In genomic region chr12:121918679-121919038, GRCh38 we compare ENCODE assay signal across 8 cellular contexts. TPM values are rescaled to one million over a fixed set of nuclear protein-coding genes. Genes with fewer than 3 reads are reported as not detected.
DNase-seq lines count a peak whose midpoint lies in the region; ATAC-seq and TF ChIP-seq lines count a peak whose summit lies in the region.

No MANE protein-coding gene starts in this region.

- H3K27me3 ChIP-seq in dorsolateral prefrontal cortex, result no peaks in the 10 kb centered on the region

- H3K4me3 Mint-ChIP-seq in progenitor cell of endocrine pancreas (ENCODE audit: low read depth) (peak overlapping the region; percentile 70), nephron progenitor cell (no peak overlapping the region)

- TF ChIP-seq CTCF in dorsolateral prefrontal cortex (IDR thresholded peaks at IDR 0.05 in 54 of 56, conservative IDR thresholded peaks at IDR 0.05 in 2 of 56; ENCODE audit: low read depth in 1 of 56, partially characterized antibody in 56 of 56) (peak in 1 of 56 donors; percentile 0), progenitor cell of endocrine pancreas (IDR thresholded peaks at IDR 0.05; ENCODE audit: unreplicated experiment) (no peak), GM20000 (IDR thresholded peaks at IDR 0.05; ENCODE audit: extremely low read depth, missing control alignments) (no peak), nephron progenitor cell (IDR thresholded peaks at IDR 0.05) (no peak)

- H3K27me3 Mint-ChIP-seq in progenitor cell of endocrine pancreas (peaks cover 2% of the 10 kb centered on the region), nephron progenitor cell (ENCODE audit: low read depth, poor library complexity) (peaks cover 7% of the 10 kb centered on the region)

- H3K36me3 Mint-ChIP-seq in progenitor cell of endocrine pancreas (ENCODE audit: insufficient read depth) (peaks cover 5% of the 10 kb centered on the region), nephron progenitor cell (ENCODE audit: low read depth) (peaks cover 22% of the 10 kb centered on the region)

- no peaks in the 10 kb centered on the region for H3K9me3 Mint-ChIP-seq in progenitor cell of endocrine pancreas (ENCODE audit: low read depth)
- no peaks in the 10 kb centered on the region for H3K9me3 Mint-ChIP-seq in nephron progenitor cell

- no peak overlapping the region for H3K27ac Mint-ChIP-seq in progenitor cell of endocrine pancreas
- no peak overlapping the region for H3K27ac Mint-ChIP-seq in nephron progenitor cell

- H3K4me1 Mint-ChIP-seq in progenitor cell of endocrine pancreas (ENCODE audit: low read depth) (peaks cover 2% of the 10 kb centered on the region), nephron progenitor cell (peaks cover 34% of the 10 kb centered on the region)

- H3K27ac ChIP-seq in dorsolateral prefrontal cortex, result peak overlapping the region in 44 of 59 donors; percentile 2 to 83 (median 52)

- intact Hi-C loops in dorsolateral prefrontal cortex (cut with DNase I), result loop anchor here (5.0 to 10.0 kb wide), 2 partner anchors 104 to 206 kb away; partner anchors contain the start of gene BCL7A (in 2 of the 2)

- no peak for DNase-seq in dorsolateral prefrontal cortex
- DNase-seq in progenitor cell of endocrine pancreas (ENCODE audit: low spot score, unreplicated experiment), result no peak
- DNase-seq in NCI-H524 treated with DMSO at 0.1 percent for 48 hours (lab: John Stamatoyannopoulos, UW), result no peak
- DNase-seq in GM20000 (ENCODE audit: low spot score), result no peak
- DNase-seq in nephron progenitor cell, result no peak

- ATAC-seq in GM19324 (IDR thresholded peaks at IDR 0.05; ENCODE audit: low FRiP score, unreplicated experiment) (peak; percentile 12), HG03439 (IDR thresholded peaks at IDR 0.05; ENCODE audit: unreplicated experiment) (peak; percentile 24), GM18868 (IDR thresholded peaks at IDR 0.05; ENCODE audit: unreplicated experiment) (no peak)

- H3K4me3 ChIP-seq in dorsolateral prefrontal cortex, result peak overlapping the region; percentile 42 to 79 (median 62)

RNA-seq across cellular contexts. Expression of gene CFAP251, which starts 0.3 kb away (rescaled TPM):
- 10 to 100 TPM in 7 of 120 experiments, 1 to 10 TPM in 113; 3.0 to 12.4 (median 6.6) TPM for total RNA-seq in dorsolateral prefrontal cortex
- total RNA-seq in progenitor cell of endocrine pancreas, result 8.9 and 9.3 TPM in 2 replicates

RNA-seq across cellular contexts. Expression of gene PSMD9, which starts 30.1 kb away (rescaled TPM):
- total RNA-seq in dorsolateral prefrontal cortex, result 10 to 100 TPM; 20.7 to 47.0 (median 32.4) TPM
- 33.5 and 38.8 TPM in 2 replicates for total RNA-seq in progenitor cell of endocrine pancreas

RNA-seq across cellular contexts. Expression of gene HPD, which starts 60.0 kb away (rescaled TPM):
- total RNA-seq in dorsolateral prefrontal cortex, result under 1 TPM in 19 of 120 experiments, not detected in 101; 0.29 to 0.94 (median 0.41) TPM
- not detected in 2 replicates for total RNA-seq in progenitor cell of endocrine pancreas
